10 cellular contexts compared by ENCODE assay signal in genomic region chr20:47349365-47350180, GRCh38. TPM values are rescaled to one million over a fixed set of nuclear protein-coding genes. Genes with fewer than 3 reads are reported as not detected.
A peak's percentile ranks its signal among the peaks of the same experiment; 100 is the strongest.
DNase-seq lines count a peak whose midpoint lies in the region; ATAC-seq, FAIRE-seq and TF ChIP-seq lines count a peak whose summit lies in the region.
"Had no signal": no experiment of that assay in that cellular context is flagged by ENCODE, and none has a peak within 500 bp of the region (broad histone marks: within the 10 kb centered on the region; RNA-seq: fewer than 3 reads in every experiment).

No MANE protein-coding gene starts in this region.

- H3K4me2 ChIP-seq in hepatocyte = peak overlapping the region; percentile 80

- H3K4me1 ChIP-seq in adipocyte (ENCODE audit: control insufficient read depth, insufficient read depth, low read length) = peaks cover 70% of the 10 kb centered on the region
- peaks cover 75% of the 10 kb centered on the region for H3K4me1 ChIP-seq in hepatocyte (ENCODE audit: insufficient read depth)
- H3K4me1 ChIP-seq in foreskin keratinocyte = peaks cover 60% of the 10 kb centered on the region

- H3K27ac ChIP-seq in hepatocyte = peak overlapping the region; percentile 100
- peak overlapping the region in 18 of 21 experiments; percentile 1 to 100 (median 60) for H3K27ac ChIP-seq in skin epidermis
- no peak overlapping the region for H3K27ac ChIP-seq in foreskin keratinocyte
- H3K27ac ChIP-seq: SJCRH30 had no signal

- peak overlapping the region; percentile 90 for H3K9ac ChIP-seq in adipocyte (ENCODE audit: low read length)

- no peak for ATAC-seq in foreskin keratinocyte
- ATAC-seq: esophagus mucosa had no signal

- H3K4me3 ChIP-seq in adipocyte (ENCODE audit: low read length) (peak overlapping the region; percentile 60), hepatocyte (no peak overlapping the region), skin epidermis (no peak overlapping the region)
- H3K4me3 ChIP-seq: SJCRH30 had no signal

- peak; percentile 45 for FAIRE-seq in GM19239 (lab: Jason Lieb, UNC)

- H3K36me3 ChIP-seq in adipocyte (ENCODE audit: control insufficient read depth, insufficient read depth, low read length, severe bottlenecking) (peaks cover 7% of the 10 kb centered on the region), hepatocyte (replicated peaks; ENCODE audit: insufficient read depth, low read depth) (no peaks in the 10 kb centered on the region)

- 53% methylated on average over 7 of the region's 7 CpGs for WGBS in hepatocyte (ENCODE audit: low lambda C conversion rate, missing lambda C conversion rate)

- H3K27me3 ChIP-seq in adipocyte (replicated peaks; ENCODE audit: control insufficient read depth, insufficient read depth, low read length) (no peaks in the 10 kb centered on the region), hepatocyte (no peaks in the 10 kb centered on the region), foreskin keratinocyte (no peaks in the 10 kb centered on the region)
- H3K27me3 ChIP-seq: SJCRH30 had no signal

- H3K79me2 ChIP-seq in hepatocyte = peaks cover 100% of the 10 kb centered on the region

- TF ChIP-seq CTCF in hepatocyte (IDR thresholded peaks at IDR 0.05; ENCODE audit: poor library complexity) = no peak
- TF ChIP-seq CTCF in GM20000 (IDR thresholded peaks at IDR 0.05; ENCODE audit: extremely low read depth, missing control alignments) = no peak
- TF ChIP-seq CTCF in foreskin keratinocyte (conservative IDR thresholded peaks at IDR 0.05) = no peak

- H3K9me3 ChIP-seq in adipocyte (ENCODE audit: control insufficient read depth, low read length) (no peaks in the 10 kb centered on the region), hepatocyte (ENCODE audit: low read depth) (no peaks in the 10 kb centered on the region)
- H3K9me3 ChIP-seq: SJCRH30 had no signal

- DNase-seq in GM19239 (ENCODE audit: insufficient read length, low spot score) (no peak), adipocyte (ENCODE audit: low read depth) (peak; percentile 77), hepatocyte (ENCODE audit: low spot score) (no peak), HuH-7.5 (ENCODE audit: low spot score) (no peak), GM20000 (ENCODE audit: low spot score) (no peak), foreskin keratinocyte (no peak)
- no peak for DNase-seq in activated CD4-positive, alpha-beta T cell treated with anti-CD3 and anti-CD28 coated beads for 4 hours
- DNase-seq: SJCRH30 had no signal

- H4K20me1 ChIP-seq in hepatocyte (ENCODE audit: insufficient read depth, poor library complexity, severe bottlenecking) = no peaks in the 10 kb centered on the region

- no peak overlapping the region for H2AFZ ChIP-seq in hepatocyte

- H3K9me2 ChIP-seq in hepatocyte (replicated peaks; ENCODE audit: insufficient read depth) = no peaks in the 10 kb centered on the region

RNA-seq across cellular contexts. Expression of gene ZMYND8, which starts 6.9 kb away (rescaled TPM):
- total RNA-seq in hepatocyte = 28.9 and 30.3 TPM in 2 replicates
- 34.3 and 43.1 TPM in 2 replicates for polyA plus RNA-seq in hepatocyte
- 29.7 and 31.1 TPM in 2 replicates for total RNA-seq in foreskin keratinocyte
- polyA plus RNA-seq in foreskin keratinocyte = 7.9 and 9.1 TPM in 2 replicates
